Comparison of ENCODE assay signal across 23 cellular contexts in the genomic region with DNA sequence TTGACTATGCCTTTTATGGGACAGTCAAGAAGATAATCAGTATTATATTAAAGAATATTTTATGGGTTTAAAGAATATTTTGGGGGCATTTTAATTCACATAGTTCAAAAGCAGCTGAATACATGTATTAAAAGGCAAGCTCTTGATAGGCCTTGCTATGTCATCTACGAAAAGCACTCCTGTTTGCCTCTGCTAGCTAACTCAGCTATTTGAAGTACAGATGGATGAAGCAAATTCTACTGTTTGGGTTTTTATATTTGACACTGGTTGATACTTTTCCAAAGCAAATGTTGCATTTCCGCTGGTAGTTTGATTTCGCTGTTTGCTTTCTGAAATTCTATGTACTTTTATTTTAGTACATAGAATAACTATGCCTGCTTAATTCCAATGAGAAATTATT. TPM values are rescaled to one million over a fixed set of nuclear protein-coding genes. Genes with fewer than 3 reads are reported as not detected.
DNase-seq lines count a peak whose midpoint lies in the region; ATAC-seq and TF ChIP-seq lines count a peak whose summit lies in the region.
"Had no signal": no experiment of that assay in that cellular context is flagged by ENCODE, and none has a peak within 500 bp of the region (broad histone marks: within the 10 kb centered on the region; RNA-seq: fewer than 3 reads in every experiment).

No MANE protein-coding gene starts in this region.

- 39% methylated on average over 3 of the region's 3 CpGs for WGBS in liver
- WGBS in smooth muscle cell (ENCODE audit: low lambda C conversion rate) = 93% methylated on average over 3 of the region's 3 CpGs

- peaks cover 9% of the 10 kb centered on the region for H4K20me1 ChIP-seq in smooth muscle cell (ENCODE audit: low read depth)
- H4K20me1 ChIP-seq: BLaER1 had no signal

- TF ChIP-seq CTCF in 22Rv1 (IDR thresholded peaks at IDR 0.05) (no peak), coronary artery (IDR thresholded peaks at IDR 0.05) (no peak), liver (IDR thresholded peaks at IDR 0.05; ENCODE audit: low read depth, low read length, missing input control) (no peak), smooth muscle cell (IDR thresholded peaks at IDR 0.05; ENCODE audit: borderline replicate concordance, insufficient read depth, poor library complexity, severe bottlenecking) (no peak)

- no peak for ATAC-seq in GM21390 (IDR thresholded peaks at IDR 0.05; ENCODE audit: unreplicated experiment)
- ATAC-seq: PC-3 had no signal

- TF ChIP-seq RAD21 in liver (IDR thresholded peaks at IDR 0.05) = no peak

- no peak for DNase-seq in coronary artery (ENCODE audit: low spot score)
- DNase-seq in smooth muscle cell (lab: John Stamatoyannopoulos, UW; ENCODE audit: unreplicated experiment) = no peak
- no peak for DNase-seq in NCI-H524 treated with DMSO at 0.1 percent for 48 hours (lab: John Stamatoyannopoulos, UW)
- no peak for DNase-seq in NCI-H345 (lab: John Stamatoyannopoulos, UW)
- no peak for DNase-seq in effector CD8-positive, alpha-beta T cell (lab: John Stamatoyannopoulos, UW)
- DNase-seq: CD4-positive, CD25-positive, alpha-beta regulatory T cell; Kasumi-1; NCI-H1092 treated with DMSO at 0.1 percent for 48 hours; NCI-H1436; NCI-H187; NCI-H2081 treated with DMSO at 0.1 percent for 48 hours; NCI-H2171 treated with DMSO at 0.1 percent for 48 hours; NCI-H524; NCI-H774; NK-92 treated with Interleukin-12 subunit alpha and Interleukin-12 subunit beta, amount 100 ng/mL, for 24 hours; PC-3 had no signal

- no peak overlapping the region for H3K4me2 ChIP-seq in smooth muscle cell
- H3K4me2 ChIP-seq: BLaER1 had no signal

- H3K27me3 ChIP-seq in liver (ENCODE audit: control insufficient read depth in 4 of 4, insufficient read depth in 4 of 4, low read length in 3 of 4) = no peaks in the 10 kb centered on the region
- no peaks in the 10 kb centered on the region for H3K27me3 ChIP-seq in smooth muscle cell (ENCODE audit: low read depth)
- H3K27me3 ChIP-seq: BLaER1 had no signal

- H3K4me1 ChIP-seq in liver (ENCODE audit: control insufficient read depth in 4 of 4, insufficient read depth in 4 of 4, low read length in 3 of 4) = peaks cover 5 to 26% (median 19%) of the 10 kb centered on the region in 4 donors
- H3K4me1 ChIP-seq in smooth muscle cell (ENCODE audit: low read depth) = peaks cover 6% of the 10 kb centered on the region

- peaks cover 36% of the 10 kb centered on the region for H3K79me2 ChIP-seq in smooth muscle cell (ENCODE audit: low read depth)

- H3K36me3 ChIP-seq in liver (ENCODE audit: control insufficient read depth in 4 of 4, insufficient read depth in 3 of 4, low read depth in 1 of 4, low read length in 3 of 4) (peaks cover 0 to 3% (median 0%) of the 10 kb centered on the region in 4 donors), smooth muscle cell (ENCODE audit: low read depth) (peaks cover 3% of the 10 kb centered on the region)
- H3K36me3 ChIP-seq: BLaER1 had no signal

- peaks cover 23% of the 10 kb centered on the region for H3F3A ChIP-seq in smooth muscle cell (ENCODE audit: low read depth)

- H3K27ac ChIP-seq in 22Rv1 (peak overlapping the region; percentile 98), coronary artery (peak overlapping the region; percentile 32 to 46), liver (ENCODE audit: low read depth in 1 of 2, low read length in 2 of 2) (peak overlapping the region in 1 of 2 donors; percentile 15), smooth muscle cell (ENCODE audit: low read depth) (peak overlapping the region; percentile 73)
- H3K27ac ChIP-seq: BLaER1 had no signal

- no peak overlapping the region for H3K9ac ChIP-seq in liver (ENCODE audit: low read depth in 1 of 2, low read length in 2 of 2)
- H3K9ac ChIP-seq in smooth muscle cell (ENCODE audit: low read depth) = no peak overlapping the region
- H3K9ac ChIP-seq: BLaER1 had no signal

- no peak overlapping the region for H3K4me3 ChIP-seq in coronary artery
- no peak overlapping the region for H3K4me3 ChIP-seq in liver (ENCODE audit: low read depth in 1 of 3, low read length in 3 of 3)
- H3K4me3 ChIP-seq in smooth muscle cell = no peak overlapping the region
- H3K4me3 ChIP-seq: BLaER1, K562 had no signal

- no peak overlapping the region for H2AFZ ChIP-seq in smooth muscle cell (ENCODE audit: low read depth)

- no peaks in the 10 kb centered on the region for H3K9me3 ChIP-seq in liver (ENCODE audit: control insufficient read depth in 4 of 4, low read length in 3 of 4)
- H3K9me3 ChIP-seq in smooth muscle cell (replicated peaks; ENCODE audit: low read depth) = no peaks in the 10 kb centered on the region
- H3K9me3 ChIP-seq: BLaER1 had no signal

TF ChIP-seq in liver, 16 proteins besides CTCF, POLR2A, EP300 and RAD21:
- peak; percentile 16 for TF ChIP-seq SP1 (IDR thresholded peaks at IDR 0.05)
- TF ChIP-seq RXRA (IDR thresholded peaks at IDR 0.05) = peak in 1 of 2 donors; percentile 16
- TF ChIP-seq HNF4A (conservative IDR thresholded peaks at IDR 0.05) = peak in 1 of 2 donors; percentile 11
- TF ChIP-seq, protein P1, sequence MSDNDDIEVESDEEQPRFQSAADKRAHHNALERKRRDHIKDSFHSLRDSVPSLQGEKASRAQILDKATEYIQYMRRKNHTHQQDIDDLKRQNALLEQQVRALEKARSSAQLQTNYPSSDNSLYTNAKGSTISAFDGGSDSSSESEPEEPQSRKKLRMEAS (IDR thresholded peaks at IDR 0.05) = no peak

RNA-seq across cellular contexts. Expression of a gene that starts 47.0 kb away (rescaled TPM):
- 10 to 100 TPM in 1 of 2 donors, 1 to 10 TPM in 1; 7.6 to 40.9 TPM for total RNA-seq in liver
- 10 to 100 TPM; 15.4 to 23.5 TPM for polyA plus RNA-seq in liver
- total RNA-seq in smooth muscle cell = 68.7 and 69.5 TPM in 2 replicates
- 39.8 and 59.5 TPM in 2 replicates for polyA plus RNA-seq in smooth muscle cell
- total RNA-seq: A172, H4, K562 had no signal
- polyA plus RNA-seq: K562 had no signal
